In the genomic region with DNA sequence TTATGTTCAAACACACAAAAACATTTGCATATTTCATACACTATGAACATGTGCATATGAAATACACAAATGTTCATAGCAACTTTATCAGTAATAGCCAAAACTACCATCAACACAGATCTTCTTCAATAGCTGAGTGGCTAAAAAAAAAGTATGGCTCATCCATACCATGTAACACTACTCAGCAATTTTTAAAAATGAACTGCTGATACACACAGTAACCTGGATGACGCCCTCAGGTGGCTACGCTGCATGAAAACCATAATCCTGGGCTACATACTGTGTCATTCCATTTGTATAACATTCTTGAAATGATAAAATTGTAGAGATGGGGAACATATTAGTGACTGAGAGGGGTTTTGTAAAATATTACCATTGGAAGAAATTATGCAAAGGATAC, we compare ENCODE assay signal across 27 cellular contexts.
"Had no signal": no experiment of that assay in that cellular context is flagged by ENCODE, and none has a peak within 500 bp of the region (broad histone marks: within the 10 kb centered on the region; RNA-seq: fewer than 3 reads in every experiment).

No MANE protein-coding gene starts in this region.

- H3K4me1 Mint-ChIP-seq: immature natural killer cell; naive thymus-derived CD4-positive, alpha-beta T cell; stimulated activated naive B cell treated with anti-CD40 and anti-IgM and Interleukin-4, amounts not matched to agents 10 μg/mL and 1 μg/mL and 100 μg/mL, for 72 hours had no signal

- H3K9me3 ChIP-seq: left lung, lower lobe of right lung, mucosa of descending colon, right atrium auricular region, stomach, testis, thyroid gland, transverse colon, upper lobe of right lung had no signal

- DNase-seq: hypothalamus; immature natural killer cell; kidney; left colon; lower lobe of right lung; mammary epithelial cell; mesenchymal stem cell; mucosa of descending colon; naive thymus-derived CD4-positive, alpha-beta T cell; stimulated activated CD4-positive, alpha-beta T cell treated with anti-CD3 and anti-CD28 coated beads, Interleukin-12 subunit alpha, Interleukin-12 subunit beta, amount 100 ng/mL, for 4 hours; stimulated activated CD4-positive, alpha-beta T cell treated with anti-CD3 and anti-CD28 coated beads, Interleukin-15, amount 100 ng/mL, for 24 hours; stimulated activated CD4-positive, alpha-beta T cell treated with anti-CD3 and anti-CD28 coated beads, Interleukin-2, amount 100 ng/mL, for 24 hours; stimulated activated CD4-positive, alpha-beta T cell treated with anti-CD3 and anti-CD28 coated beads, Interleukin-4, amount 100 ng/mL, for 1 hour; stimulated activated naive B cell treated with anti-CD40 and anti-IgM and Interleukin-4, amounts not matched to agents 10 μg/mL and 1 μg/mL and 100 μg/mL, for 72 hours; stimulated activated naive CD8-positive, alpha-beta T cell treated with anti-CD3 and anti-CD28 coated beads, Interleukin-15, Interleukin-2, amounts not matched to agents 100 U/mL and 50 U/mL, for 24 hours; stomach; testis; thyroid gland; transverse colon; upper lobe of right lung had no signal

- FAIRE-seq: islet of Langerhans, kidney had no signal

- H3K9me3 Mint-ChIP-seq: naive thymus-derived CD4-positive, alpha-beta T cell; natural killer cell treated with Interleukin-12 subunit alpha and Interleukin-12 subunit beta and Interleukin-15 and Interleukin-18, amount 100 ng/mL, for 72 hours; stimulated activated naive B cell treated with anti-CD40 and anti-IgM and Interleukin-4, amounts not matched to agents 10 μg/mL and 1 μg/mL and 100 μg/mL, for 72 hours had no signal

- H3K9ac ChIP-seq: parathyroid adenoma had no signal

- H3K27ac Mint-ChIP-seq: immature natural killer cell; naive thymus-derived CD4-positive, alpha-beta T cell; natural killer cell treated with Interleukin-12 subunit alpha and Interleukin-12 subunit beta and Interleukin-15 and Interleukin-18, amount 100 ng/mL, for 72 hours; stimulated activated naive B cell treated with anti-CD40 and anti-IgM and Interleukin-4, amounts not matched to agents 10 μg/mL and 1 μg/mL and 100 μg/mL, for 72 hours had no signal

- ATAC-seq: left colon; left lung; lower lobe of right lung; mucosa of descending colon; naive thymus-derived CD4-positive, alpha-beta T cell; natural killer cell treated with Interleukin-12 subunit alpha and Interleukin-12 subunit beta and Interleukin-15 and Interleukin-18, amount 100 ng/mL, for 72 hours; sciatic nerve; stimulated activated naive B cell treated with anti-CD40 and anti-IgM and Interleukin-4, amounts not matched to agents 10 μg/mL and 1 μg/mL and 100 μg/mL, for 72 hours; stimulated activated naive CD8-positive, alpha-beta T cell treated with anti-CD3 and anti-CD28 coated beads, Interleukin-15, Interleukin-2, amounts not matched to agents 100 U/mL and 50 U/mL, for 24 hours; upper lobe of right lung had no signal

- H2AFZ ChIP-seq: parathyroid adenoma had no signal

- H3K4me3 Mint-ChIP-seq: immature natural killer cell; naive thymus-derived CD4-positive, alpha-beta T cell; natural killer cell treated with Interleukin-12 subunit alpha and Interleukin-12 subunit beta and Interleukin-15 and Interleukin-18, amount 100 ng/mL, for 72 hours; stimulated activated naive B cell treated with anti-CD40 and anti-IgM and Interleukin-4, amounts not matched to agents 10 μg/mL and 1 μg/mL and 100 μg/mL, for 72 hours had no signal

- H3K79me2 ChIP-seq: parathyroid adenoma had no signal

- H3K27me3 ChIP-seq: left lung, right atrium auricular region, stomach, testis, thyroid gland, transverse colon, upper lobe of right lung had no signal

- H3K4me3 ChIP-seq: left lung, lower lobe of right lung, mucosa of descending colon, right atrium auricular region, skin epidermis, stomach, testis, thyroid gland, transverse colon, upper lobe of right lung had no signal

- H3K27me3 Mint-ChIP-seq: naive thymus-derived CD4-positive, alpha-beta T cell; natural killer cell treated with Interleukin-12 subunit alpha and Interleukin-12 subunit beta and Interleukin-15 and Interleukin-18, amount 100 ng/mL, for 72 hours; stimulated activated naive B cell treated with anti-CD40 and anti-IgM and Interleukin-4, amounts not matched to agents 10 μg/mL and 1 μg/mL and 100 μg/mL, for 72 hours had no signal

- H3K4me1 ChIP-seq: left lung, lower lobe of right lung, parathyroid adenoma, right atrium auricular region, testis, thyroid gland, upper lobe of right lung had no signal

- H3K27ac ChIP-seq: left lung, lower lobe of right lung, parathyroid adenoma, right atrium auricular region, skin epidermis, stomach, testis, thyroid gland, transverse colon, upper lobe of right lung had no signal

- H3K36me3 Mint-ChIP-seq: immature natural killer cell; naive thymus-derived CD4-positive, alpha-beta T cell; natural killer cell treated with Interleukin-12 subunit alpha and Interleukin-12 subunit beta and Interleukin-15 and Interleukin-18, amount 100 ng/mL, for 72 hours; stimulated activated naive B cell treated with anti-CD40 and anti-IgM and Interleukin-4, amounts not matched to agents 10 μg/mL and 1 μg/mL and 100 μg/mL, for 72 hours had no signal

- H3K36me3 ChIP-seq: left lung, lower lobe of right lung, right atrium auricular region, stomach, thyroid gland, transverse colon, upper lobe of right lung had no signal
